ENCODE assay signal across 23 cellular contexts in genomic region chr14:91289464-91289863, GRCh38. TPM values are rescaled to one million over a fixed set of nuclear protein-coding genes. Genes with fewer than 3 reads are reported as not detected.
DNase-seq lines count a peak whose midpoint lies in the region; ATAC-seq, FAIRE-seq and TF ChIP-seq lines count a peak whose summit lies in the region.
"Had no signal": no experiment of that assay in that cellular context is flagged by ENCODE, and none has a peak within 500 bp of the region (broad histone marks: within the 10 kb centered on the region; RNA-seq: fewer than 3 reads in every experiment).

No MANE protein-coding gene starts in this region.

- H3K36me3 ChIP-seq in small intestine (ENCODE audit: control insufficient read depth in 2 of 2, insufficient read depth in 2 of 2, low read length in 2 of 2): peaks cover 8 to 30% of the 10 kb centered on the region in 2 donors

- no peaks in the 10 kb centered on the region for H3K27me3 ChIP-seq in small intestine (ENCODE audit: control insufficient read depth in 2 of 2, insufficient read depth in 2 of 2, low read length in 2 of 2)

- DNase-seq in natural killer cell: no peak
- no peak for DNase-seq in natural killer cell treated with Interleukin-12 subunit alpha and Interleukin-12 subunit beta and Interleukin-15 and Interleukin-18, amount 100 ng/mL, for 72 hours (ENCODE audit: low spot score)
- no peak for DNase-seq in RWPE1 (ENCODE audit: low spot score)
- DNase-seq in kidney tubule cell (ENCODE audit: low spot score): peak; percentile 42
- no peak for DNase-seq in stimulated activated naive B cell treated with anti-CD40 and anti-IgM and Interleukin-4, amounts not matched to agents 10 μg/mL and 1 μg/mL and 100 μg/mL, for 72 hours
- no peak for DNase-seq in small intestine
- no peak for DNase-seq in NK-92 treated with Interleukin-12 subunit alpha and Interleukin-12 subunit beta, amount 100 ng/mL, for 24 hours (lab: John Stamatoyannopoulos, UW)
- DNase-seq: Karpas-422, MV-4-11, NCI-H1105 treated with DMSO at 0.1 percent for 48 hours, NCI-H2029 treated with DMSO at 0.1 percent for 48 hours, NCI-H2171, NCI-H345, NCI-H524, NCI-H774, Right ventricle myocardium superior had no signal

- intact Hi-C loops in natural killer cell (cut with micrococcal nuclease): no loop called here

- H3K4me1 ChIP-seq in small intestine (ENCODE audit: control insufficient read depth in 2 of 2, insufficient read depth in 1 of 2, low read depth in 1 of 2, low read length in 1 of 2): no peaks in the 10 kb centered on the region
- H3K4me1 ChIP-seq: A549 had no signal

- no peak for TF ChIP-seq CTCF in natural killer cell (IDR thresholded peaks at IDR 0.05)
- no peak for TF ChIP-seq CTCF in RWPE1 (conservative IDR thresholded peaks at IDR 0.05; ENCODE audit: low read depth)

- no peak overlapping the region for H3K4me3 ChIP-seq in small intestine (ENCODE audit: low read depth in 1 of 2, low read length in 2 of 2)
- H3K4me3 ChIP-seq: A549 had no signal

- POLR2A ChIA-PET in RWPE1 (lab: Yijun Ruan, JAX; ENCODE audit: low non-redundant PET): interaction anchor here (0.6 kb wide), 1 partner anchor 45 kb away, joined by 3 read pairs; the partner anchor contains the start of gene GPR68

- peaks cover 20% of the 10 kb centered on the region for H3K36me3 Mint-ChIP-seq in natural killer cell
- peaks cover 22% of the 10 kb centered on the region for H3K36me3 Mint-ChIP-seq in natural killer cell treated with Interleukin-12 subunit alpha and Interleukin-12 subunit beta and Interleukin-15 and Interleukin-18, amount 100 ng/mL, for 72 hours
- peaks cover 45 to 73% of the 10 kb centered on the region in 2 donors for H3K36me3 Mint-ChIP-seq in stimulated activated naive B cell treated with anti-CD40 and anti-IgM and Interleukin-4, amounts not matched to agents 10 μg/mL and 1 μg/mL and 100 μg/mL, for 72 hours

- H3K27me3 Mint-ChIP-seq in natural killer cell (ENCODE audit: low read depth in 2 of 2): no peaks in the 10 kb centered on the region
- H3K27me3 Mint-ChIP-seq in natural killer cell treated with Interleukin-12 subunit alpha and Interleukin-12 subunit beta and Interleukin-15 and Interleukin-18, amount 100 ng/mL, for 72 hours: no peaks in the 10 kb centered on the region
- H3K27me3 Mint-ChIP-seq in stimulated activated naive B cell treated with anti-CD40 and anti-IgM and Interleukin-4, amounts not matched to agents 10 μg/mL and 1 μg/mL and 100 μg/mL, for 72 hours: no peaks in the 10 kb centered on the region

- H3K9me3 ChIP-seq in small intestine (ENCODE audit: control insufficient read depth, low read depth): peaks cover 1% of the 10 kb centered on the region
- H3K9me3 ChIP-seq: A549 had no signal

- ATAC-seq in natural killer cell (no peak), GM18505 (IDR thresholded peaks at IDR 0.05; ENCODE audit: unreplicated experiment) (no peak)
- no peak for ATAC-seq in natural killer cell treated with Interleukin-12 subunit alpha and Interleukin-12 subunit beta and Interleukin-15 and Interleukin-18, amount 100 ng/mL, for 72 hours
- ATAC-seq in stimulated activated naive B cell treated with anti-CD40 and anti-IgM and Interleukin-4, amounts not matched to agents 10 μg/mL and 1 μg/mL and 100 μg/mL, for 72 hours (replicated peaks): no peak
- ATAC-seq: A549 had no signal

- H3K9me3 Mint-ChIP-seq in natural killer cell: no peaks in the 10 kb centered on the region
- no peaks in the 10 kb centered on the region for H3K9me3 Mint-ChIP-seq in natural killer cell treated with Interleukin-12 subunit alpha and Interleukin-12 subunit beta and Interleukin-15 and Interleukin-18, amount 100 ng/mL, for 72 hours
- H3K9me3 Mint-ChIP-seq in stimulated activated naive B cell treated with anti-CD40 and anti-IgM and Interleukin-4, amounts not matched to agents 10 μg/mL and 1 μg/mL and 100 μg/mL, for 72 hours: no peaks in the 10 kb centered on the region

- 93 to 97% (median 94%) methylated on average over 4 of the region's 4 CpGs for whole genome bisulfite sequencing in small intestine, 3 donors

- H3K27ac Mint-ChIP-seq in natural killer cell: peak overlapping the region; percentile 44 to 59
- peak overlapping the region in 1 of 2 donors; percentile 37 for H3K27ac Mint-ChIP-seq in natural killer cell treated with Interleukin-12 subunit alpha and Interleukin-12 subunit beta and Interleukin-15 and Interleukin-18, amount 100 ng/mL, for 72 hours
- peak overlapping the region; percentile 77 for H3K27ac Mint-ChIP-seq in stimulated activated naive B cell treated with anti-CD40 and anti-IgM and Interleukin-4, amounts not matched to agents 10 μg/mL and 1 μg/mL and 100 μg/mL, for 72 hours

- H3K27ac ChIP-seq in RWPE1 (peak overlapping the region; percentile 21; the same call in 1 of the 2 replicates), small intestine (ENCODE audit: low read depth in 1 of 2, low read length in 1 of 2) (no peak overlapping the region)
- H3K27ac ChIP-seq: A549 had no signal

- CTCF ChIA-PET in RWPE1 (lab: Yijun Ruan, JAX): interaction anchor here (0.9 to 1.1 kb wide), 2 partner anchors 115 to 120 kb away, joined by 3 to 4 read pairs; no protein-coding TSS in a partner anchor

- no peak overlapping the region for H3K4me3 Mint-ChIP-seq in natural killer cell
- H3K4me3 Mint-ChIP-seq in natural killer cell treated with Interleukin-12 subunit alpha and Interleukin-12 subunit beta and Interleukin-15 and Interleukin-18, amount 100 ng/mL, for 72 hours: no peak overlapping the region
- no peak overlapping the region for H3K4me3 Mint-ChIP-seq in stimulated activated naive B cell treated with anti-CD40 and anti-IgM and Interleukin-4, amounts not matched to agents 10 μg/mL and 1 μg/mL and 100 μg/mL, for 72 hours

- no peak for FAIRE-seq in small intestine (lab: Jason Lieb, UNC)
- FAIRE-seq: A549, G401.6, GM12892, GM18507, RCC 7860 had no signal

- TF ChIP-seq POLR2A in GM18505 (IDR thresholded peaks at IDR 0.05; ENCODE audit: borderline replicate concordance, extremely low read depth, insufficient read depth, insufficient read length): no peak

- H3K4me1 Mint-ChIP-seq in natural killer cell: peaks cover 25 to 30% of the 10 kb centered on the region in 2 donors
- peaks cover 32 to 36% of the 10 kb centered on the region in 2 donors for H3K4me1 Mint-ChIP-seq in natural killer cell treated with Interleukin-12 subunit alpha and Interleukin-12 subunit beta and Interleukin-15 and Interleukin-18, amount 100 ng/mL, for 72 hours (ENCODE audit: low read depth in 2 of 2)
- H3K4me1 Mint-ChIP-seq in stimulated activated naive B cell treated with anti-CD40 and anti-IgM and Interleukin-4, amounts not matched to agents 10 μg/mL and 1 μg/mL and 100 μg/mL, for 72 hours: peaks cover 17 to 27% of the 10 kb centered on the region in 2 donors

RNA-seq across cellular contexts. Expression of gene GPR68, which starts 45.0 kb away (rescaled TPM):
- total RNA-seq in natural killer cell: 10 to 100 TPM in 2 of 3 donors, 1 to 10 TPM in 1; 7.6 to 24.0 (median 15.7) TPM
- total RNA-seq in natural killer cell treated with Interleukin-12 subunit alpha and Interleukin-12 subunit beta and Interleukin-15 and Interleukin-18, amount 100 ng/mL, for 72 hours: 10 to 100 TPM; 17.4 to 30.2 TPM
- under 1 TPM in 2 of 3 donors, not detected in 1; 0.54 to 0.78 TPM for polyA plus RNA-seq in small intestine
- total RNA-seq: SK-MEL-5 had no signal
